Comparison of ENCODE assay signal across 10 cellular contexts in the genomic region with DNA sequence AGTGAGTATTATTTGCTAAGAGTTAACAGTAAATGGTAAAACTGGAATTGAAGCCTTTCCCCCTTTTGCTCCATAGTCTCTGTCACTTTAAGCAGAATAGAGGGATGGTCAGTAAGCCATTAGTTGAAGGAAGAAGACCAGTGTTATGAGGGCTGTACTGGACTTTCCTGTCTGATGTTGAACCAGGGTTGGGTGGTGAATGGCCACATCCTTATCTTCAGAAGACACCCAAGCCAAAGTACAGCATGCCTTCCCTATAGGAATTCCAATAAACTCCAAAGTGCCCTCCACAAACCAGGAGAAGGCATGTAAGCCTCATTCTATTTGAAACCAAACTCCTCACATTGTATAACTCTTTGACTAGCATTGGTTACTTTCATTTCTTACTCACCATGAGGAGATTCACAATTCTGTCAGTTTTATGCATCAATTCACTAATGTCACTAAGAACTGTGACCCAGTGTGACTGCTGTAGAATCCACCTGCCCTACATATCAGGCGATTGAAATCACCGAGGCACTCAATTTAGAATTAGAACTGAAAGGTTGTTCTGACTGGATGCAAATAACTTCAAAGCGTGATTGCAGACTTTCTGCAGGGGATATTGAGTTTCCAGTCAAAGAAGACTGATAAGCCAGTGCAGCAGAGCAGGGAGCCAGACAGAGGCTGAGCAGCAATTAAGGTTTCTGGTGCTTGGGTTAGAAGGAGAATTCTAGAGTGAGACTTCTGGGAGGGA.
A peak's percentile ranks its signal among the peaks of the same experiment; 100 is the strongest.
DNase-seq lines count a peak whose midpoint lies in the region; ATAC-seq lines count a peak whose summit lies in the region.
"Had no signal": no experiment of that assay in that cellular context is flagged by ENCODE, and none has a peak within 500 bp of the region (broad histone marks: within the 10 kb centered on the region; RNA-seq: fewer than 3 reads in every experiment).

No MANE protein-coding gene starts in this region.

- no peaks in the 10 kb centered on the region for H3K4me1 ChIP-seq in aorta (ENCODE audit: control insufficient read depth in 1 of 2, insufficient read depth in 2 of 2, low read length in 2 of 2)

- no peaks in the 10 kb centered on the region for H3K9me3 ChIP-seq in aorta (ENCODE audit: control insufficient read depth, low read length)

- no peaks in the 10 kb centered on the region for H3K27me3 ChIP-seq in aorta (ENCODE audit: control insufficient read depth in 1 of 2, insufficient read depth in 2 of 2, low read length in 1 of 2)

- H3K27ac ChIP-seq in aorta (ENCODE audit: low read depth in 1 of 2, low read length in 2 of 2), result peak overlapping the region in 1 of 2 donors; percentile 11

- peak; percentile 90 for ATAC-seq in GM19043 (IDR thresholded peaks at IDR 0.05; ENCODE audit: low read depth, unreplicated experiment)
- peak; percentile 96 for ATAC-seq in HG02610 (IDR thresholded peaks at IDR 0.05; ENCODE audit: unreplicated experiment)
- peak; percentile 93 for ATAC-seq in HG03457 (IDR thresholded peaks at IDR 0.05; ENCODE audit: unreplicated experiment)
- peak; percentile 35 for ATAC-seq in aorta (ENCODE audit: low FRiP score)
- ATAC-seq: T-helper 17 cell had no signal

- intact Hi-C loops in aorta (cut with DNase I), result no loop called here

- no peaks in the 10 kb centered on the region for H3K36me3 ChIP-seq in aorta (ENCODE audit: control insufficient read depth in 1 of 2, insufficient read depth in 2 of 2, low read length in 1 of 2)

- no peak for DNase-seq in aorta
- DNase-seq in NCI-H510A treated with DMSO at 0.1 percent for 48 hours (lab: John Stamatoyannopoulos, UW), result no peak
- DNase-seq in Kasumi-1 (lab: John Stamatoyannopoulos, UW), result no peak
- DNase-seq in SKM-1 treated with dmso at 0.1 percent for 144 hours (lab: John Stamatoyannopoulos, UW; ENCODE audit: unreplicated experiment), result no peak
- DNase-seq: activated T-cell treated with anti-CD3 and anti-CD28 coated beads, Interleukin-2, amount 50 U/mL, for 72 hours; NCI-H446; T-helper 17 cell had no signal

- 85 to 91% methylated on average over 3 of the region's 3 CpGs for WGBS in aorta, 2 donors

- no peak overlapping the region for H3K4me3 ChIP-seq in aorta (ENCODE audit: low read length in 2 of 2)

Comparison
In these comparisons a context has a peak if more than half of its experiments do, and no peak if none do; other contexts are left out.
1. ATAC-seq: peak in every context shown above with its lines; median percentile 96 in HG02610; 93 in HG03457; 90 in GM19043; 35 in aorta.